ENCODE assay signal across 16 cellular contexts in the genomic region with DNA sequence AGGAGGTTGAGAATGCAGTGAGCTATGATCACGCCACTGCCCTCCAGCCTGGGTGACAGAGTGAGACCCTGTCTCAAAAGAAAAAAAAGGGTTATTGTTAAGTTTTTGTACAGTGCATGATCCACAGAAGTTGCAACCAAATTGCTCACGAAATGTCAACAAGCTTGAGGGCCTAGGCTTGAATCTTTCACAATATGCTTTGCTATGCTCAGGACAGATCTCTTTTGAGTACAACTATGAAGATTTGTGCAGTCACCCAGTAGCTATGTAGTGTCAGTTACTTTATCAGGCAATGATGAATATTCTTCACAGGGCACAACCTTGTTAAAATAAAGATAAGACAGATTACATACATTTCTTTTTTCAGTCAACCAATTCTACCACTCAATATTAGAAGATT.
DNase-seq lines count a peak whose midpoint lies in the region; ATAC-seq and TF ChIP-seq lines count a peak whose summit lies in the region.
"Had no signal": no experiment of that assay in that cellular context is flagged by ENCODE, and none has a peak within 500 bp of the region (broad histone marks: within the 10 kb centered on the region; RNA-seq: fewer than 3 reads in every experiment).

No MANE protein-coding gene starts in this region.

- H3K27me3 ChIP-seq in trophoblast cell (ENCODE audit: insufficient read depth, low read length), result no peaks in the 10 kb centered on the region

- DNase-seq in amniotic epithelial cell (ENCODE audit: low read depth) (peak; percentile 58), fibroblast of villous mesenchyme (ENCODE audit: low read depth) (peak; percentile 20), trophoblast cell (peak; percentile 60 to 88), hepatic stellate cell (ENCODE audit: low spot score) (no peak)
- no peak for DNase-seq in stimulated activated CD4-positive, alpha-beta T cell treated with anti-CD3 and anti-CD28 coated beads, Interleukin-4, amount 100 ng/mL, for 1 hour
- DNase-seq: C1 segment of cervical spinal cord; Calu3; CD4-positive, alpha-beta memory T cell; COR-L47; DMS53; DMS79 treated with DMSO at 0.1 percent for 48 hours; GF-D8; GM23248; H7; HCEC 1CT had no signal

- H3K4me3 ChIP-seq in fibroblast of villous mesenchyme (ENCODE audit: low read depth, low read length), result no peak overlapping the region
- H3K4me3 ChIP-seq in trophoblast cell (ENCODE audit: low read depth, low read length), result no peak overlapping the region
- H3K4me3 ChIP-seq: GM23248 had no signal

- H3K4me1 ChIP-seq in trophoblast cell (ENCODE audit: control insufficient read depth in 1 of 2, insufficient read depth in 2 of 2, low read length in 2 of 2), result peaks cover 3 to 4% of the 10 kb centered on the region in 2 experiments

- no peak overlapping the region for H2BK12ac ChIP-seq in trophoblast cell (ENCODE audit: low read length)

- no peak for TF ChIP-seq CTCF in fibroblast of villous mesenchyme (IDR thresholded peaks at IDR 0.05; ENCODE audit: insufficient read depth, low read depth, low read length)

- no CpG with 5 or more reads among the region's 2 CpGs for WGBS in trophoblast cell (ENCODE audit: extremely low coverage, insufficient coverage, insufficient read length)

- H3K79me1 ChIP-seq in trophoblast cell (ENCODE audit: low read length), result no peaks in the 10 kb centered on the region

- H2BK5ac ChIP-seq in trophoblast cell (ENCODE audit: low read depth, low read length, poor library complexity), result no peak overlapping the region

- H3K23ac ChIP-seq in trophoblast cell (ENCODE audit: low read length), result no peak overlapping the region

- no peak overlapping the region for H3K27ac ChIP-seq in trophoblast cell (ENCODE audit: low read depth, low read length)
- H3K27ac ChIP-seq: GM23248 had no signal

- no peaks in the 10 kb centered on the region for H3K9me3 ChIP-seq in trophoblast cell (ENCODE audit: insufficient read depth, low read depth, low read length)

- no peak overlapping the region for H3K4me2 ChIP-seq in trophoblast cell (ENCODE audit: low read length)

- no peak overlapping the region for H3K9ac ChIP-seq in trophoblast cell (ENCODE audit: low read length)
- H3K9ac ChIP-seq: GM23248 had no signal

- no peaks in the 10 kb centered on the region for H3K36me3 ChIP-seq in trophoblast cell (ENCODE audit: control insufficient read depth in 1 of 2, insufficient read depth in 2 of 2, low read length in 2 of 2)

- no peak overlapping the region for H2AK5ac ChIP-seq in trophoblast cell (ENCODE audit: low read length)

- no peak overlapping the region for H4K91ac ChIP-seq in trophoblast cell (ENCODE audit: low read depth, low read length)

- H4K8ac ChIP-seq in trophoblast cell (ENCODE audit: low read depth, low read length), result no peak overlapping the region

- H4K12ac ChIP-seq in trophoblast cell (ENCODE audit: low read depth, low read length), result no peak overlapping the region

- H2AFZ ChIP-seq in trophoblast cell (ENCODE audit: insufficient read depth, low read length, poor library complexity), result no peak overlapping the region
- H2AFZ ChIP-seq: GM23248 had no signal

- H3K4ac ChIP-seq in trophoblast cell (ENCODE audit: low read depth, low read length), result no peak overlapping the region

- H3K14ac ChIP-seq in trophoblast cell (ENCODE audit: low read length), result no peak overlapping the region

- H2BK120ac ChIP-seq in trophoblast cell (ENCODE audit: insufficient read depth, low read length, poor library complexity), result no peak overlapping the region

- no peak for ATAC-seq in GM21723 (IDR thresholded peaks at IDR 0.05; ENCODE audit: unreplicated experiment)

- H3K18ac ChIP-seq in trophoblast cell (ENCODE audit: low read length), result no peak overlapping the region

- no peaks in the 10 kb centered on the region for H3K79me2 ChIP-seq in trophoblast cell (ENCODE audit: control insufficient read depth, insufficient read depth, low read length, poor library complexity)

Comparison
In these comparisons a context has a peak if more than half of its experiments do, and no peak if none do; other contexts are left out.
1. DNase-seq: peak in amniotic epithelial cell (single experiment), fibroblast of villous mesenchyme (single experiment) and trophoblast cell (2 of 2); none in hepatic stellate cell (single experiment) and stimulated activated CD4-positive, alpha-beta T cell treated with anti-CD3 and anti-CD28 coated beads, Interleukin-4, amount 100 ng/mL, for 1 hour (single experiment).